In the genomic region with DNA sequence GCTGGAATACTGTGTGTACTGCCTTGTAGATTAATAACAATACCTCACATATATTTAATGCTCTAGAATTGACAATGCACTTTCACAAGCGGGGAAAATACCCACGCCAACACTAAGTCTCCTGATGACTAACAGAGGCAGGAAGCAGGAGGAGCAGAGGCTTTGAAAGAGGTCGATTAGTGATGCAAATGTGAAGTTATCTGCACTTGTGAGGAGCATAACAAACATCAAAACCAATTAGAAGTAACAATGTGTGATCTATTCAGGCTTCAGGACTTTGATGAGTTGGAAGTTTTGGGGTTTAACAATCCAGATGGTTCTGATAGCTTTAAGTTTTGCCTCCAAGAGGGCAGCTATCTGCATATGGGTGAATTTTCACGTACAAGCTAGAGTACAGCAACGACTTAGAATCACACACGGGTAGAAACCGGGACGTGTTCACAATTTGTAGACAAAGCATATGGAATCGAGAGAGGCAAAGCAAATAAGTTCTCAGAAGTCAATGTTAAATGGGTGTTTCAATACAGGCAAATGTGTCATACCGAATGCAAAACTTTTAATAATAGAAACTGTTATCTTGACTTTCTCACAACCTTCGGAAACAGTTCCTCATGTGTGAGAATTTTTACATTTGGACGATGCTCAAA, we compare ENCODE assay signal across 1 cellular context.
TF ChIP-seq lines count a peak whose summit lies in the region.

No MANE protein-coding gene starts in this region.

TF ChIP-seq in GM23338, 12 proteins besides CTCF, POLR2A, EP300 and RAD21 (continued from another document):
- TF ChIP-seq, protein P1, sequence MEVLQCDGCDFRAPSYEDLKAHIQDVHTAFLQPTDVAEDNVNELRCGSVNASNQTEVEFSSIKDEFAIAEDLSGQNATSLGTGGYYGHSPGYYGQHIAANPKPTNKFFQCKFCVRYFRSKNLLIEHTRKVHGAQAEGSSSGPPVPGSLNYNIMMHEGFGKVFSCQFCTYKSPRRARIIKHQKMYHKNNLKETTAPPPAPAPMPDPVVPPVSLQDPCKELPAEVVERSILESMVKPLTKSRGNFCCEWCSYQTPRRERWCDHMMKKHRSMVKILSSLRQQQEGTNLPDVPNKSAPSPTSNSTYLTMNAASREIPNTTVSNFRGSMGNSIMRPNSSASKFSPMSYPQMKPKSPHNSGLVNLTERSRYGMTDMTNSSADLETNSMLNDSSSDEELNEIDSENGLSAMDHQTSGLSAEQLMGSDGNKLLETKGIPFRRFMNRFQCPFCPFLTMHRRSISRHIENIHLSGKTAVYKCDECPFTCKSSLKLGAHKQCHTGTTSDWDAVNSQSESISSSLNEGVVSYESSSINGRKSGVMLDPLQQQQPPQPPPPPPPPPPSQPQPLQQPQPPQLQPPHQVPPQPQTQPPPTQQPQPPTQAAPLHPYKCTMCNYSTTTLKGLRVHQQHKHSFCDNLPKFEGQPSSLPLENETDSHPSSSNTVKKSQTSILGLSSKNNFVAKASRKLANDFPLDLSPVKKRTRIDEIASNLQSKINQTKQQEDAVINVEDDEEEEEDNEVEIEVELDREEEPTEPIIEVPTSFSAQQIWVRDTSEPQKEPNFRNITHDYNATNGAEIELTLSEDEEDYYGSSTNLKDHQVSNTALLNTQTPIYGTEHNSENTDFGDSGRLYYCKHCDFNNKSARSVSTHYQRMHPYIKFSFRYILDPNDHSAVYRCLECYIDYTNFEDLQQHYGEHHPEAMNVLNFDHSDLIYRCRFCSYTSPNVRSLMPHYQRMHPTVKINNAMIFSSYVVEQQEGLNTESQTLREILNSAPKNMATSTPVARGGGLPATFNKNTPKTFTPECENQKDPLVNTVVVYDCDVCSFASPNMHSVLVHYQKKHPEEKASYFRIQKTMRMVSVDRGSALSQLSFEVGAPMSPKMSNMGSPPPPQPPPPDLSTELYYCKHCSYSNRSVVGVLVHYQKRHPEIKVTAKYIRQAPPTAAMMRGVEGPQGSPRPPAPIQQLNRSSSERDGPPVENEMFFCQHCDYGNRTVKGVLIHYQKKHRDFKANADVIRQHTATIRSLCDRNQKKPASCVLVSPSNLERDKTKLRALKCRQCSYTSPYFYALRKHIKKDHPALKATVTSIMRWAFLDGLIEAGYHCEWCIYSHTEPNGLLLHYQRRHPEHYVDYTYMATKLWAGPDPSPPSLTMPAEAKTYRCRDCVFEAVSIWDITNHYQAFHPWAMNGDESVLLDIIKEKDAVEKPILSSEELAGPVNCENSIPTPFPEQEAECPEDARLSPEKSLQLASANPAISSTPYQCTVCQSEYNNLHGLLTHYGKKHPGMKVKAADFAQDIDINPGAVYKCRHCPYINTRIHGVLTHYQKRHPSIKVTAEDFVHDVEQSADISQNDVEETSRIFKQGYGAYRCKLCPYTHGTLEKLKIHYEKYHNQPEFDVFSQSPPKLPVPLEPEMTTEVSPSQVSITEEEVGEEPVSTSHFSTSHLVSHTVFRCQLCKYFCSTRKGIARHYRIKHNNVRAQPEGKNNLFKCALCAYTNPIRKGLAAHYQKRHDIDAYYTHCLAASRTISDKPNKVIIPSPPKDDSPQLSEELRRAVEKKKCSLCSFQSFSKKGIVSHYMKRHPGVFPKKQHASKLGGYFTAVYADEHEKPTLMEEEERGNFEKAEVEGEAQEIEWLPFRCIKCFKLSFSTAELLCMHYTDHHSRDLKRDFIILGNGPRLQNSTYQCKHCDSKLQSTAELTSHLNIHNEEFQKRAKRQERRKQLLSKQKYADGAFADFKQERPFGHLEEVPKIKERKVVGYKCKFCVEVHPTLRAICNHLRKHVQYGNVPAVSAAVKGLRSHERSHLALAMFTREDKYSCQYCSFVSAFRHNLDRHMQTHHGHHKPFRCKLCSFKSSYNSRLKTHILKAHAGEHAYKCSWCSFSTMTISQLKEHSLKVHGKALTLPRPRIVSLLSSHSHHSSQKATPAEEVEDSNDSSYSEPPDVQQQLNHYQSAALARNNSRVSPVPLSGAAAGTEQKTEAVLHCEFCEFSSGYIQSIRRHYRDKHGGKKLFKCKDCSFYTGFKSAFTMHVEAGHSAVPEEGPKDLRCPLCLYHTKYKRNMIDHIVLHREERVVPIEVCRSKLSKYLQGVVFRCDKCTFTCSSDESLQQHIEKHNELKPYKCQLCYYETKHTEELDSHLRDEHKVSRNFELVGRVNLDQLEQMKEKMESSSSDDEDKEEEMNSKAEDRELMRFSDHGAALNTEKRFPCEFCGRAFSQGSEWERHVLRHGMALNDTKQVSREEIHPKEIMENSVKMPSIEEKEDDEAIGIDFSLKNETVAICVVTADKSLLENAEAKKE (CRISPR knock-in tag; IDR thresholded peaks at IDR 0.05) = no peak
- TF ChIP-seq POLR2AphosphoS5 (IDR thresholded peaks at IDR 0.05; ENCODE audit: low read depth) (no peak; the same call in 1 of the 2 replicates), ZNF114 (CRISPR knock-in tag; IDR thresholded peaks at IDR 0.05) (no peak), STAT1 (IDR thresholded peaks at IDR 0.05; ENCODE audit: unreplicated experiment) (no peak), ZNF331 (CRISPR knock-in tag; IDR thresholded peaks at IDR 0.05; ENCODE audit: low read depth) (no peak), ETS1 (IDR thresholded peaks at IDR 0.05) (peak; percentile 47; the same call in 1 of the 2 replicates)
TF ChIP-seq in GM23338: peak in this region for 3.
